ENCODE assay signal across 1 cellular context in the genomic region with DNA sequence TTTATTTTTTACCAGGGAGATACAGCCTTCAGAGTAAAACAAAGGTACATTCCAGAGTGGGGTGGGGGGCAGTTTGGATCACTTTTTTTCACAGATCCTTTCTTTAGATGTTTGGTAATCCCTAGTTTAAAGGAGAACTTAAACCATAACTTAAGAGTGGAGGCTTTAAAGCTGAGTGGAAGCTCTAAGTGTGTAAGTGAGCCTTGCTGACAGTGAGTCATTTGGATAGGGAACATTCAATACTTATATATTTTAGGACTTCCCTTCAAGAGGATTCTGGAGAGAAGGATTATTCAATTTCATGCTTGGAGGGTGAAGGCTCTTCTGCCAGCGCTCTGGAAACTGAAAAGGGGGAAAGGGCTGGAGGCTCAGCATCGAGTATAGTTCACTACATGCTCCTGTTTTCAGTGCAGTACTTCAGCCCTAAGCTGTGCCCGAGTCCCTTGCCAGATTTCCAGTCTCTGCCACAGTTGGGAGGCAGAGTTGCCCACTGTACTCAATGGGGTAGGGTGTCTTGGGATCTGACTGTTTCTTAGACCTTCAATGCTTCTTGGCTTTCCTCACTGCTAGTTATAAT.
TF ChIP-seq lines count a peak whose summit lies in the region.

No MANE protein-coding gene starts in this region.

TF ChIP-seq in HEK293, 187 proteins besides CTCF, POLR2A, EP300 and RAD21 (continued from another document):
- TF ChIP-seq, protein P1, sequence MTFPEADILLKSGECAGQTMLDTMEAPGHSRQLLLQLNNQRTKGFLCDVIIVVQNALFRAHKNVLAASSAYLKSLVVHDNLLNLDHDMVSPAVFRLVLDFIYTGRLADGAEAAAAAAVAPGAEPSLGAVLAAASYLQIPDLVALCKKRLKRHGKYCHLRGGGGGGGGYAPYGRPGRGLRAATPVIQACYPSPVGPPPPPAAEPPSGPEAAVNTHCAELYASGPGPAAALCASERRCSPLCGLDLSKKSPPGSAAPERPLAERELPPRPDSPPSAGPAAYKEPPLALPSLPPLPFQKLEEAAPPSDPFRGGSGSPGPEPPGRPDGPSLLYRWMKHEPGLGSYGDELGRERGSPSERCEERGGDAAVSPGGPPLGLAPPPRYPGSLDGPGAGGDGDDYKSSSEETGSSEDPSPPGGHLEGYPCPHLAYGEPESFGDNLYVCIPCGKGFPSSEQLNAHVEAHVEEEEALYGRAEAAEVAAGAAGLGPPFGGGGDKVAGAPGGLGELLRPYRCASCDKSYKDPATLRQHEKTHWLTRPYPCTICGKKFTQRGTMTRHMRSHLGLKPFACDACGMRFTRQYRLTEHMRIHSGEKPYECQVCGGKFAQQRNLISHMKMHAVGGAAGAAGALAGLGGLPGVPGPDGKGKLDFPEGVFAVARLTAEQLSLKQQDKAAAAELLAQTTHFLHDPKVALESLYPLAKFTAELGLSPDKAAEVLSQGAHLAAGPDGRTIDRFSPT (tag by site-specific recombination; IDR thresholded peaks at IDR 0.05): 0 out of 2 replicates have a peak, but pooled peaks have one; percentile 34
- TF ChIP-seq ZNF202 (tag by site-specific recombination; IDR thresholded peaks at IDR 0.05; ENCODE audit: borderline replicate concordance): no peak
